1 cellular context compared by ENCODE assay signal in the genomic region with DNA sequence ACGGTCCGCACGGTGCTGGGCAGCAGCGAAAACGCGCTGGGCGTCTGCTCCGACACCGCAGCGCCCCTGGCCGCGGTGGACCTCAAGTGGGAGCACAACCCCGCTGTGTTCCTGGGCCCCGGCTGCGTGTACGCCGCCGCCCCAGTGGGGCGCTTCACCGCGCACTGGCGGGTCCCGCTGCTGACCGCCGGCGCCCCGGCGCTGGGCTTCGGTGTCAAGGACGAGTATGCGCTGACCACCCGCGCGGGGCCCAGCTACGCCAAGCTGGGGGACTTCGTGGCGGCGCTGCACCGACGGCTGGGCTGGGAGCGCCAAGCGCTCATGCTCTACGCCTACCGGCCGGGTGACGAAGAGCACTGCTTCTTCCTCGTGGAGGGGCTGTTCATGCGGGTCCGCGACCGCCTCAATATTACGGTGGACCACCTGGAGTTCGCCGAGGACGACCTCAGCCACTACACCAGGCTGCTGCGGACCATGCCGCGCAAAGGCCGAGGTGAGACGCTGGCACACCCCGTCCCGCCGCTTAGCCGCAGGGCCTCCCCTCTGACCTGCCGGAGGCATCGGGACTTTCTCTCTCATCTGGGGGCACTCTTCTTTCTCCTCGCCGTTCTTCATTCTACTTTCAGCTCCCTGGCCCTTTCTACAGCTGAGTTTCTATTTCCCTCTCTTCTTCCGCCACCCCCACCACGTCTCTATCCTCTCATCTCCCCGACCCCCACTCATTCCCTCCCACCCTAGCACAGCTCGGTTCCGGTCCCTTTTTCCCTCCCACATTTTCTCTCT.
TF ChIP-seq lines count a peak whose summit lies in the region.

No MANE protein-coding gene starts in this region.

TF ChIP-seq in K562, 482 proteins besides CTCF, POLR2A, EP300 and RAD21:
- TF ChIP-seq ZNF24 (IDR thresholded peaks at IDR 0.05) (no peak), BHLHE40 (IDR thresholded peaks at IDR 0.05; ENCODE audit: low read length) (no peak), POLR2B (IDR thresholded peaks at IDR 0.05; ENCODE audit: low read depth, partially characterized antibody) (no peak), ZNF785 (CRISPR knock-in tag; IDR thresholded peaks at IDR 0.05) (no peak), ZBTB33 (CRISPR knock-in tag; IDR thresholded peaks at IDR 0.05) (peak; percentile 96), TOE1 (IDR thresholded peaks at IDR 0.05; ENCODE audit: borderline replicate concordance) (no peak), TOE1 (CRISPR knock-in tag; IDR thresholded peaks at IDR 0.05; ENCODE audit: borderline replicate concordance, low read depth) (no peak), PURB (CRISPR knock-in tag; IDR thresholded peaks at IDR 0.05; ENCODE audit: low read depth) (no peak), AFF4 (CRISPR knock-in tag; IDR thresholded peaks at IDR 0.05) (no peak), TCF7L2 (IDR thresholded peaks at IDR 0.05; ENCODE audit: low read depth, low read length) (no peak), CHD2 (IDR thresholded peaks at IDR 0.05; ENCODE audit: low read depth, low read length) (no peak), DNMT1 (IDR thresholded peaks at IDR 0.05) (no peak), HDAC2 (IDR thresholded peaks at IDR 0.05) (no peak), HCFC1 (IDR thresholded peaks at IDR 0.05; ENCODE audit: low read depth, low read length) (no peak), TBL1XR1 (IDR thresholded peaks at IDR 0.05; ENCODE audit: low read length in 2 of 2) (no peak), SAFB (IDR thresholded peaks at IDR 0.05; ENCODE audit: borderline replicate concordance, low read depth, low read length) (0 out of 2 replicates have a peak, but pooled peaks have one; percentile 20), PCBP1 (IDR thresholded peaks at IDR 0.05; ENCODE audit: low read depth, low read length, poor library complexity, severe bottlenecking) (peak; percentile 31), STAT5B (CRISPR knock-in tag; IDR thresholded peaks at IDR 0.05) (no peak), GATAD2A (IDR thresholded peaks at IDR 0.05) (no peak), RB1 (IDR thresholded peaks at IDR 0.05; ENCODE audit: low read depth) (no peak), E2F6 (IDR thresholded peaks at IDR 0.05; ENCODE audit: borderline replicate concordance in 1 of 2, extremely low read depth in 1 of 2, insufficient read depth in 1 of 2, insufficient read length in 1 of 2, low read depth in 1 of 2, low read length in 1 of 2, poor library complexity in 1 of 2, severe bottlenecking in 1 of 2) (peak in 1 of 2 experiments; percentile 43), PRDM10 (IDR thresholded peaks at IDR 0.05; ENCODE audit: partially characterized antibody) (no peak), ZNF277 (CRISPR knock-in tag; IDR thresholded peaks at IDR 0.05; ENCODE audit: borderline replicate concordance) (no peak), NCOA4 (IDR thresholded peaks at IDR 0.05; ENCODE audit: partially characterized antibody) (no peak), ZNF347 (CRISPR knock-in tag; IDR thresholded peaks at IDR 0.05; ENCODE audit: low read depth) (no peak)
- TF ChIP-seq, protein P1, sequence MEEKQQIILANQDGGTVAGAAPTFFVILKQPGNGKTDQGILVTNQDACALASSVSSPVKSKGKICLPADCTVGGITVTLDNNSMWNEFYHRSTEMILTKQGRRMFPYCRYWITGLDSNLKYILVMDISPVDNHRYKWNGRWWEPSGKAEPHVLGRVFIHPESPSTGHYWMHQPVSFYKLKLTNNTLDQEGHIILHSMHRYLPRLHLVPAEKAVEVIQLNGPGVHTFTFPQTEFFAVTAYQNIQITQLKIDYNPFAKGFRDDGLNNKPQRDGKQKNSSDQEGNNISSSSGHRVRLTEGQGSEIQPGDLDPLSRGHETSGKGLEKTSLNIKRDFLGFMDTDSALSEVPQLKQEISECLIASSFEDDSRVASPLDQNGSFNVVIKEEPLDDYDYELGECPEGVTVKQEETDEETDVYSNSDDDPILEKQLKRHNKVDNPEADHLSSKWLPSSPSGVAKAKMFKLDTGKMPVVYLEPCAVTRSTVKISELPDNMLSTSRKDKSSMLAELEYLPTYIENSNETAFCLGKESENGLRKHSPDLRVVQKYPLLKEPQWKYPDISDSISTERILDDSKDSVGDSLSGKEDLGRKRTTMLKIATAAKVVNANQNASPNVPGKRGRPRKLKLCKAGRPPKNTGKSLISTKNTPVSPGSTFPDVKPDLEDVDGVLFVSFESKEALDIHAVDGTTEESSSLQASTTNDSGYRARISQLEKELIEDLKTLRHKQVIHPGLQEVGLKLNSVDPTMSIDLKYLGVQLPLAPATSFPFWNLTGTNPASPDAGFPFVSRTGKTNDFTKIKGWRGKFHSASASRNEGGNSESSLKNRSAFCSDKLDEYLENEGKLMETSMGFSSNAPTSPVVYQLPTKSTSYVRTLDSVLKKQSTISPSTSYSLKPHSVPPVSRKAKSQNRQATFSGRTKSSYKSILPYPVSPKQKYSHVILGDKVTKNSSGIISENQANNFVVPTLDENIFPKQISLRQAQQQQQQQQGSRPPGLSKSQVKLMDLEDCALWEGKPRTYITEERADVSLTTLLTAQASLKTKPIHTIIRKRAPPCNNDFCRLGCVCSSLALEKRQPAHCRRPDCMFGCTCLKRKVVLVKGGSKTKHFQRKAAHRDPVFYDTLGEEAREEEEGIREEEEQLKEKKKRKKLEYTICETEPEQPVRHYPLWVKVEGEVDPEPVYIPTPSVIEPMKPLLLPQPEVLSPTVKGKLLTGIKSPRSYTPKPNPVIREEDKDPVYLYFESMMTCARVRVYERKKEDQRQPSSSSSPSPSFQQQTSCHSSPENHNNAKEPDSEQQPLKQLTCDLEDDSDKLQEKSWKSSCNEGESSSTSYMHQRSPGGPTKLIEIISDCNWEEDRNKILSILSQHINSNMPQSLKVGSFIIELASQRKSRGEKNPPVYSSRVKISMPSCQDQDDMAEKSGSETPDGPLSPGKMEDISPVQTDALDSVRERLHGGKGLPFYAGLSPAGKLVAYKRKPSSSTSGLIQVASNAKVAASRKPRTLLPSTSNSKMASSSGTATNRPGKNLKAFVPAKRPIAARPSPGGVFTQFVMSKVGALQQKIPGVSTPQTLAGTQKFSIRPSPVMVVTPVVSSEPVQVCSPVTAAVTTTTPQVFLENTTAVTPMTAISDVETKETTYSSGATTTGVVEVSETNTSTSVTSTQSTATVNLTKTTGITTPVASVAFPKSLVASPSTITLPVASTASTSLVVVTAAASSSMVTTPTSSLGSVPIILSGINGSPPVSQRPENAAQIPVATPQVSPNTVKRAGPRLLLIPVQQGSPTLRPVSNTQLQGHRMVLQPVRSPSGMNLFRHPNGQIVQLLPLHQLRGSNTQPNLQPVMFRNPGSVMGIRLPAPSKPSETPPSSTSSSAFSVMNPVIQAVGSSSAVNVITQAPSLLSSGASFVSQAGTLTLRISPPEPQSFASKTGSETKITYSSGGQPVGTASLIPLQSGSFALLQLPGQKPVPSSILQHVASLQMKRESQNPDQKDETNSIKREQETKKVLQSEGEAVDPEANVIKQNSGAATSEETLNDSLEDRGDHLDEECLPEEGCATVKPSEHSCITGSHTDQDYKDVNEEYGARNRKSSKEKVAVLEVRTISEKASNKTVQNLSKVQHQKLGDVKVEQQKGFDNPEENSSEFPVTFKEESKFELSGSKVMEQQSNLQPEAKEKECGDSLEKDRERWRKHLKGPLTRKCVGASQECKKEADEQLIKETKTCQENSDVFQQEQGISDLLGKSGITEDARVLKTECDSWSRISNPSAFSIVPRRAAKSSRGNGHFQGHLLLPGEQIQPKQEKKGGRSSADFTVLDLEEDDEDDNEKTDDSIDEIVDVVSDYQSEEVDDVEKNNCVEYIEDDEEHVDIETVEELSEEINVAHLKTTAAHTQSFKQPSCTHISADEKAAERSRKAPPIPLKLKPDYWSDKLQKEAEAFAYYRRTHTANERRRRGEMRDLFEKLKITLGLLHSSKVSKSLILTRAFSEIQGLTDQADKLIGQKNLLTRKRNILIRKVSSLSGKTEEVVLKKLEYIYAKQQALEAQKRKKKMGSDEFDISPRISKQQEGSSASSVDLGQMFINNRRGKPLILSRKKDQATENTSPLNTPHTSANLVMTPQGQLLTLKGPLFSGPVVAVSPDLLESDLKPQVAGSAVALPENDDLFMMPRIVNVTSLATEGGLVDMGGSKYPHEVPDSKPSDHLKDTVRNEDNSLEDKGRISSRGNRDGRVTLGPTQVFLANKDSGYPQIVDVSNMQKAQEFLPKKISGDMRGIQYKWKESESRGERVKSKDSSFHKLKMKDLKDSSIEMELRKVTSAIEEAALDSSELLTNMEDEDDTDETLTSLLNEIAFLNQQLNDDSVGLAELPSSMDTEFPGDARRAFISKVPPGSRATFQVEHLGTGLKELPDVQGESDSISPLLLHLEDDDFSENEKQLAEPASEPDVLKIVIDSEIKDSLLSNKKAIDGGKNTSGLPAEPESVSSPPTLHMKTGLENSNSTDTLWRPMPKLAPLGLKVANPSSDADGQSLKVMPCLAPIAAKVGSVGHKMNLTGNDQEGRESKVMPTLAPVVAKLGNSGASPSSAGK (IDR thresholded peaks at IDR 0.05) = peak; percentile 17; the same call in 1 of the 2 replicates
